ENCODE assay signal across 13 cellular contexts in genomic region chr3:86937306-86937791, GRCh38. TPM values are rescaled to one million over a fixed set of nuclear protein-coding genes. Genes with fewer than 3 reads are reported as not detected.
A peak's percentile ranks its signal among the peaks of the same experiment; 100 is the strongest.
DNase-seq lines count a peak whose midpoint lies in the region; ATAC-seq and TF ChIP-seq lines count a peak whose summit lies in the region.
"Had no signal": no experiment of that assay in that cellular context is flagged by ENCODE, and none has a peak within 500 bp of the region (broad histone marks: within the 10 kb centered on the region; RNA-seq: fewer than 3 reads in every experiment).

No MANE protein-coding gene starts in this region.

- POLR2A ChIA-PET in activated CD4-positive, alpha-beta T cell treated with anti-CD3 and anti-CD28 coated beads for 36 hours (lab: Charles Lee) = no interaction called here

- no peaks in the 10 kb centered on the region for H3K27me3 Mint-ChIP-seq in activated CD4-positive, alpha-beta T cell treated with anti-CD3 and anti-CD28 coated beads for 36 hours

- H3K9me3 ChIP-seq in skeletal muscle tissue (ENCODE audit: control insufficient read depth in 3 of 3, low read length in 3 of 3) (no peaks in the 10 kb centered on the region), WERI-Rb-1 (ENCODE audit: severe bottlenecking) (no peaks in the 10 kb centered on the region)
- H3K9me3 ChIP-seq: Caco-2 had no signal

- TF ChIP-seq CTCF in HFF-Myc (IDR thresholded peaks at IDR 0.05; ENCODE audit: low read depth, low read length, missing control alignments) (no peak), coronary artery (IDR thresholded peaks at IDR 0.05) (no peak), WERI-Rb-1 (IDR thresholded peaks at IDR 0.05; ENCODE audit: low read depth, low read length) (no peak)

- no peaks in the 10 kb centered on the region for H3K4me1 Mint-ChIP-seq in activated CD4-positive, alpha-beta T cell treated with anti-CD3 and anti-CD28 coated beads for 36 hours

- ATAC-seq in HG02870 (IDR thresholded peaks at IDR 0.05; ENCODE audit: unreplicated experiment) = no peak
- ATAC-seq in activated CD4-positive, alpha-beta T cell treated with anti-CD3 and anti-CD28 coated beads for 36 hours = no peak

- H3K9me3 Mint-ChIP-seq in activated CD4-positive, alpha-beta T cell treated with anti-CD3 and anti-CD28 coated beads for 36 hours (ENCODE audit: low read depth) = no peaks in the 10 kb centered on the region
- H3K9me3 Mint-ChIP-seq: T-helper 2 cell treated with Interferon-gamma antibody and Interleukin-4, amounts not matched to agents 5 μg/mL and 100 μg/mL, for 36 hours had no signal

- no peaks in the 10 kb centered on the region for H3K36me3 ChIP-seq in skeletal muscle tissue (ENCODE audit: control insufficient read depth in 3 of 3, insufficient read depth in 3 of 3, low read length in 3 of 3)
- no peaks in the 10 kb centered on the region for H3K36me3 ChIP-seq in WERI-Rb-1

- H3K4me1 ChIP-seq in skeletal muscle tissue (ENCODE audit: control insufficient read depth in 3 of 3, insufficient read depth in 3 of 3, low read length in 3 of 3) = peaks cover 0 to 3% (median 0%) of the 10 kb centered on the region in 3 donors
- H3K4me1 ChIP-seq: Caco-2 had no signal

- no peak overlapping the region for H3K4me3 Mint-ChIP-seq in activated CD4-positive, alpha-beta T cell treated with anti-CD3 and anti-CD28 coated beads for 36 hours
- H3K4me3 Mint-ChIP-seq: T-helper 2 cell treated with Interferon-gamma antibody and Interleukin-4, amounts not matched to agents 5 μg/mL and 100 μg/mL, for 36 hours had no signal

- CTCF ChIA-PET in activated CD4-positive, alpha-beta T cell treated with anti-CD3 and anti-CD28 coated beads for 36 hours (lab: Charles Lee) = interaction anchor here (0.7 kb wide), 1 partner anchor 824 kb away, joined by 3 read pairs; no protein-coding TSS in a partner anchor

- H3K27ac ChIP-seq in coronary artery (peak overlapping the region in 1 of 2 donors; percentile 71), skeletal muscle tissue (ENCODE audit: low read depth, low read length) (peak overlapping the region; percentile 41), WERI-Rb-1 (no peak overlapping the region)
- H3K27ac ChIP-seq: HL-60 had no signal

- no peaks in the 10 kb centered on the region for H3K36me3 Mint-ChIP-seq in activated CD4-positive, alpha-beta T cell treated with anti-CD3 and anti-CD28 coated beads for 36 hours (ENCODE audit: low read depth)

- H3K4me3 ChIP-seq in HFF-Myc (replicated peaks; ENCODE audit: low read depth, low read length) (no peak overlapping the region), coronary artery (peak overlapping the region; percentile 4), skeletal muscle tissue (ENCODE audit: low read length in 3 of 3) (no peak overlapping the region), WERI-Rb-1 (ENCODE audit: low read depth, low read length) (no peak overlapping the region)

- no peak overlapping the region for H3K9ac ChIP-seq in skeletal muscle tissue (ENCODE audit: low read depth in 1 of 3, low read length in 3 of 3)

- DNase-seq in HFF-Myc (ENCODE audit: extremely low read depth, low read depth) = peak; percentile 61
- no peak for DNase-seq in coronary artery (ENCODE audit: low spot score)
- DNase-seq in islet precursor cell = peak; percentile 77
- no peak for DNase-seq in WERI-Rb-1
- DNase-seq in stimulated activated CD4-positive, alpha-beta T cell treated with anti-CD3 and anti-CD28 coated beads, Interleukin-15, amount 100 ng/mL, for 24 hours = no peak
- no peak for DNase-seq in activated CD4-positive, alpha-beta T cell treated with anti-CD3 and anti-CD28 coated beads for 36 hours
- DNase-seq: Caco-2; NCI-H1105 treated with DMSO at 0.1 percent for 48 hours; stimulated activated naive CD4-positive, alpha-beta T cell had no signal

- no peak overlapping the region for H3K27ac Mint-ChIP-seq in activated CD4-positive, alpha-beta T cell treated with anti-CD3 and anti-CD28 coated beads for 36 hours
- H3K27ac Mint-ChIP-seq: T-helper 2 cell treated with Interferon-gamma antibody and Interleukin-4, amounts not matched to agents 5 μg/mL and 100 μg/mL, for 36 hours had no signal

- H3K27me3 ChIP-seq in skeletal muscle tissue (ENCODE audit: control insufficient read depth in 3 of 3, insufficient read depth in 3 of 3, low read length in 3 of 3) (no peaks in the 10 kb centered on the region), WERI-Rb-1 (ENCODE audit: insufficient read depth, low read depth, severe bottlenecking) (no peaks in the 10 kb centered on the region)

- intact Hi-C loops in activated CD4-positive, alpha-beta T cell treated with anti-CD3 and anti-CD28 coated beads for 36 hours (cut with DNase I, micrococcal nuclease) = no loop called here

RNA-seq across cellular contexts. Expression of gene VGLL3, which starts 53.6 kb away (rescaled TPM):
- 17.7 TPM for total RNA-seq in skeletal muscle tissue
- total RNA-seq in activated CD4-positive, alpha-beta T cell treated with anti-CD3 and anti-CD28 coated beads for 36 hours = not detected

Comparison
In these comparisons a context has a peak if more than half of its experiments do, and no peak if none do; other contexts are left out.
1. DNase-seq: peak in HFF-Myc (single experiment) and islet precursor cell (single experiment); none in coronary artery (single experiment), WERI-Rb-1 (single experiment), stimulated activated CD4-positive, alpha-beta T cell treated with anti-CD3 and anti-CD28 coated beads, Interleukin-15, amount 100 ng/mL, for 24 hours (single experiment) and activated CD4-positive, alpha-beta T cell treated with anti-CD3 and anti-CD28 coated beads for 36 hours (single experiment).
2. RNA of gene VGLL3, which starts 53.6 kb away (total RNA-seq): 17.7 TPM in skeletal muscle tissue (single experiment); not detected in activated CD4-positive, alpha-beta T cell treated with anti-CD3 and anti-CD28 coated beads for 36 hours; every median in the first group is over 10 times any median in the second.